8 cellular contexts compared by ENCODE assay signal in the genomic region with DNA sequence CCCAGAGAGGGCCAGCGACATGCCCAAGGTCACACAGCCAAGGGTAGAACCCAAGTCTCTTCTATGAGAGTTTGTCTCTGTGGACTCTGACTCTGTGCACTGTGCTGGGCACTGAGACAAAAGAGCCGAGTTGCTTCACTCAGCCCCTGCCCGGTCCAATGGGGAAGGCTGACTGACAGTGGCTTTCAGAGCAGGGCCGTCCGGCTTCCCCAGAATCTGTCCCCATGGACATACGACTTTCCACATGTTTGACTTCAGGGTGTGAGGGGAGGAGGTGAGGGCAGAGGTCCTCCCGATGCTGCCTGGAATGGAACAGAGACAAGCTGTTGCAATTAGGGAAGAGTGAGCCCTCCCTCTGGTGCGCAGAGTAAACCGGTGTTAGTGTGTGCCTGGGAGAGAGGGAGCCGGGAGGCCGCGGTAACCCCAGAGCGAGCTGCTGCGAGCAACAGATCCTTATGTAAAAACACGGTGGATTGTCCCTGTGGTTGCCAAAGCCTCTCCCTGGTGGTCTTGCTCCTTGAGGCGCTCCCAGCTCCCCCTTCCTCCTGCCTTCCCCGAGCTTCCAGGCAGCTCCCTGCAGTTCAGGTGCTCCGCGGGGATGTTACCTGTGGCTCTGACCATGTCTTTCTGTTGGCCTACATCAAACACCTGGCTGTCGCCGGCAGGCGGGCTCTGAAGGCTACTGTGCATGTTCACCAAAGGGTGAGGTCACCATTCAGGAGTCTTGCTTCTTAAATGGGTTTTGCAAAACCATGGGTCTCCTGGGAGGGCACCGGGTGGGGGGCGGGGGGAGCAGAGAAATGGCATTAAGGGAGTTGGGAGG. TPM values are rescaled to one million over a fixed set of nuclear protein-coding genes. Genes with fewer than 3 reads are reported as not detected.
DNase-seq lines count a peak whose midpoint lies in the region; ATAC-seq and TF ChIP-seq lines count a peak whose summit lies in the region.

No MANE protein-coding gene starts in this region.

- H3K4me1 Mint-ChIP-seq in activated naive CD4-positive, alpha-beta T cell treated with anti-CD3 and anti-CD28 coated beads for 36 hours (ENCODE audit: low read depth): no peaks in the 10 kb centered on the region
- peaks cover 2% of the 10 kb centered on the region for H3K4me1 Mint-ChIP-seq in activated naive CD4-positive, alpha-beta T cell treated with anti-CD3 and anti-CD28 coated beads, Interleukin-2, amount 10 ng/mL, durations not matched to agents 7 days and 5 days
- peaks cover 37% of the 10 kb centered on the region for H3K4me1 Mint-ChIP-seq in MCF 10A (ENCODE audit: insufficient read depth, unreplicated experiment)

- no peaks in the 10 kb centered on the region for H3K36me3 Mint-ChIP-seq in activated naive CD4-positive, alpha-beta T cell treated with anti-CD3 and anti-CD28 coated beads for 36 hours (ENCODE audit: low read depth)
- H3K36me3 Mint-ChIP-seq in activated naive CD4-positive, alpha-beta T cell treated with anti-CD3 and anti-CD28 coated beads, Interleukin-2, amount 10 ng/mL, durations not matched to agents 7 days and 5 days: no peaks in the 10 kb centered on the region
- peaks cover 9% of the 10 kb centered on the region for H3K36me3 Mint-ChIP-seq in MCF 10A (ENCODE audit: insufficient read depth, unreplicated experiment)

- TF ChIP-seq CTCF in MCF 10A (IDR thresholded peaks at IDR 0.05; ENCODE audit: unreplicated experiment): no peak
- TF ChIP-seq CTCF in suprapubic skin (IDR thresholded peaks at IDR 0.05): no peak

- H3K4me3 Mint-ChIP-seq in activated naive CD4-positive, alpha-beta T cell treated with anti-CD3 and anti-CD28 coated beads for 36 hours: peak overlapping the region; percentile 25
- H3K4me3 Mint-ChIP-seq in activated naive CD4-positive, alpha-beta T cell treated with anti-CD3 and anti-CD28 coated beads, Interleukin-2, amount 10 ng/mL, durations not matched to agents 7 days and 5 days: no peak overlapping the region
- H3K4me3 Mint-ChIP-seq in MCF 10A (ENCODE audit: unreplicated experiment): peak overlapping the region; percentile 79

- H3K36me3 ChIP-seq in suprapubic skin: no peaks in the 10 kb centered on the region

- intact Hi-C loops in activated naive CD4-positive, alpha-beta T cell treated with anti-CD3 and anti-CD28 coated beads for 36 hours (cut with micrococcal nuclease): loop anchor here (2.0 kb wide), 1 partner anchor 93 kb away; no protein-coding TSS in a partner anchor
- intact Hi-C loops in MCF 10A (cut with micrococcal nuclease): loop anchor here (2.0 to 10.0 kb wide), 5 partner anchors 39 to 279 kb away; no protein-coding TSS in a partner anchor
- intact Hi-C loops in left colon (cut with DNase I, micrococcal nuclease): no loop called here

- H3K27ac Mint-ChIP-seq in activated naive CD4-positive, alpha-beta T cell treated with anti-CD3 and anti-CD28 coated beads for 36 hours: no peak overlapping the region
- no peak overlapping the region for H3K27ac Mint-ChIP-seq in activated naive CD4-positive, alpha-beta T cell treated with anti-CD3 and anti-CD28 coated beads, Interleukin-2, amount 10 ng/mL, durations not matched to agents 7 days and 5 days
- peak overlapping the region; percentile 66 for H3K27ac Mint-ChIP-seq in MCF 10A (ENCODE audit: low read depth, unreplicated experiment)

- DNase-seq in activated naive CD4-positive, alpha-beta T cell treated with anti-CD3 and anti-CD28 coated beads for 36 hours: no peak
- no peak for DNase-seq in activated naive CD4-positive, alpha-beta T cell treated with anti-CD3 and anti-CD28 coated beads, Interleukin-2, amount 10 ng/mL, durations not matched to agents 7 days and 5 days
- peak; percentile 48 for DNase-seq in MCF 10A (ENCODE audit: unreplicated experiment)
- peak in 1 of 2 donors; percentile 24 for DNase-seq in left colon
- DNase-seq in suprapubic skin (ENCODE audit: low spot score in 2 of 2): no peak
- no peak for DNase-seq in stimulated activated CD4-positive, alpha-beta T cell treated with anti-CD3 and anti-CD28 coated beads, Interleukin-4, amount 100 ng/mL, for 4 hours
- DNase-seq in stimulated activated CD8-positive, alpha-beta memory T cell treated with anti-CD3 and anti-CD28 coated beads, Interleukin-4, amount 100 ng/mL, for 48 hours: no peak
- DNase-seq in erythroblast (lab: John Stamatoyannopoulos, UW): no peak

- H3K4me1 ChIP-seq in suprapubic skin: peaks cover 79% of the 10 kb centered on the region

- H3K4me3 ChIP-seq in suprapubic skin: peak overlapping the region; percentile 82

- TF ChIP-seq EP300 in suprapubic skin (IDR thresholded peaks at IDR 0.05): no peak

- CTCF ChIA-PET in activated naive CD4-positive, alpha-beta T cell treated with anti-CD3 and anti-CD28 coated beads for 36 hours (lab: Charles Lee): interaction anchor here (0.7 kb wide), 1 partner anchor 92 kb away, joined by 3 read pairs; no protein-coding TSS in a partner anchor
- CTCF ChIA-PET in activated naive CD4-positive, alpha-beta T cell treated with anti-CD3 and anti-CD28 coated beads, Interleukin-2, amount 10 ng/mL, durations not matched to agents 7 days and 5 days (lab: Charles Lee): no interaction called here
- CTCF ChIA-PET in MCF 10A (lab: Yijun Ruan, JAX): interaction anchor here (0.6 to 1.1 kb wide), 5 partner anchors 8 to 227 kb away, joined by 3 to 6 read pairs (median 3); no protein-coding TSS in a partner anchor

- no peaks in the 10 kb centered on the region for H3K9me3 ChIP-seq in suprapubic skin

- peak; percentile 11 for ATAC-seq in left colon

- WGBS in suprapubic skin: 18% methylated on average over 17 of the region's 24 CpGs

- no peaks in the 10 kb centered on the region for H3K27me3 ChIP-seq in suprapubic skin

- no peaks in the 10 kb centered on the region for H3K9me3 Mint-ChIP-seq in activated naive CD4-positive, alpha-beta T cell treated with anti-CD3 and anti-CD28 coated beads for 36 hours
- no peaks in the 10 kb centered on the region for H3K9me3 Mint-ChIP-seq in activated naive CD4-positive, alpha-beta T cell treated with anti-CD3 and anti-CD28 coated beads, Interleukin-2, amount 10 ng/mL, durations not matched to agents 7 days and 5 days
- no peaks in the 10 kb centered on the region for H3K9me3 Mint-ChIP-seq in MCF 10A (ENCODE audit: unreplicated experiment)

- peaks cover 47% of the 10 kb centered on the region for H3K27me3 Mint-ChIP-seq in activated naive CD4-positive, alpha-beta T cell treated with anti-CD3 and anti-CD28 coated beads for 36 hours (ENCODE audit: low read depth)
- peaks cover 93% of the 10 kb centered on the region for H3K27me3 Mint-ChIP-seq in activated naive CD4-positive, alpha-beta T cell treated with anti-CD3 and anti-CD28 coated beads, Interleukin-2, amount 10 ng/mL, durations not matched to agents 7 days and 5 days
- no peaks in the 10 kb centered on the region for H3K27me3 Mint-ChIP-seq in MCF 10A (ENCODE audit: insufficient read depth, unreplicated experiment)

- POLR2A ChIA-PET in MCF 10A (lab: Yijun Ruan, JAX): interaction anchor here (0.6 to 2.2 kb wide), 6 partner anchors 39 to 573 kb away, joined by 3 to 15 read pairs (median 8); no protein-coding TSS in a partner anchor

- BruUV-seq in MCF 10A (replicated peaks; lab: Mats Ljungman, UMichigan): TSS peak; percentile 41

- H3K27ac ChIP-seq in suprapubic skin: peak overlapping the region; percentile 95

- TF ChIP-seq POLR2A in suprapubic skin (IDR thresholded peaks at IDR 0.05) (peak in 1 of 2 donors; percentile 7), erythroblast (IDR thresholded peaks at IDR 0.05; ENCODE audit: low read length) (no peak)

RNA-seq across cellular contexts. Expression of a gene that starts 0.7 kb away (rescaled TPM):
- under 1 TPM; 0.10 to 0.12 TPM for total RNA-seq in activated naive CD4-positive, alpha-beta T cell treated with anti-CD3 and anti-CD28 coated beads for 36 hours
- total RNA-seq in MCF 10A (2022) (18.0 and 23.6 TPM in 2 replicates), left colon (10 to 100 TPM in 1 of 2 donors, 1 to 10 TPM in 1; 7.4 to 13.3 TPM), suprapubic skin (10 to 100 TPM; 30.3 to 53.3 (median 47.3) TPM)

Comparison
In these comparisons a context has a peak if more than half of its experiments do, and no peak if none do; other contexts are left out.
1. RNA of a gene that starts 0.7 kb away (total RNA-seq): 30.3 to 53.3 TPM in suprapubic skin, 18.0 to 23.6 TPM in MCF 10A and 7.4 to 13.3 TPM in left colon; 0.10 to 0.12 TPM in activated naive CD4-positive, alpha-beta T cell treated with anti-CD3 and anti-CD28 coated beads for 36 hours; every median in the first group is over 4 times any median in the second.
2. intact Hi-C loops: an anchor here in activated naive CD4-positive, alpha-beta T cell treated with anti-CD3 and anti-CD28 coated beads for 36 hours (2.0 kb wide) and MCF 10A (2.0 to 10.0 kb wide); none called in left colon.